Comparison of ENCODE assay signal across 8 cellular contexts in genomic region chr1:111570781-111571181, GRCh38. TPM values are rescaled to one million over a fixed set of nuclear protein-coding genes. Genes with fewer than 3 reads are reported as not detected.
DNase-seq lines count a peak whose midpoint lies in the region; ATAC-seq and TF ChIP-seq lines count a peak whose summit lies in the region.

No MANE protein-coding gene starts in this region.

- intact Hi-C loops in activated CD8-positive, alpha-beta T cell treated with anti-CD3 and anti-CD28 coated beads for 36 hours (cut with micrococcal nuclease), result no loop called here

- ATAC-seq in HG03520 (IDR thresholded peaks at IDR 0.05; ENCODE audit: unreplicated experiment) (peak; percentile 58), HG02870 (IDR thresholded peaks at IDR 0.05; ENCODE audit: unreplicated experiment) (no peak), HG02981 (IDR thresholded peaks at IDR 0.05; ENCODE audit: unreplicated experiment) (no peak), GM18520 (IDR thresholded peaks at IDR 0.05; ENCODE audit: unreplicated experiment) (no peak)
- ATAC-seq in activated CD8-positive, alpha-beta T cell treated with anti-CD3 and anti-CD28 coated beads for 36 hours, result peak; percentile 87

- CTCF ChIA-PET in activated CD8-positive, alpha-beta T cell treated with anti-CD3 and anti-CD28 coated beads for 36 hours (lab: Charles Lee), result interaction anchor here (0.7 to 2.4 kb wide), 12 partner anchors 8 to 143 kb away, joined by 3 to 8 read pairs (median 4); no protein-coding TSS in a partner anchor

- no peaks in the 10 kb centered on the region for H3K36me3 Mint-ChIP-seq in activated CD8-positive, alpha-beta T cell treated with anti-CD3 and anti-CD28 coated beads for 36 hours (ENCODE audit: low read depth)

- no peak overlapping the region for H3K27ac ChIP-seq in C4-2B

- peaks cover 14% of the 10 kb centered on the region for H3K4me1 Mint-ChIP-seq in activated CD8-positive, alpha-beta T cell treated with anti-CD3 and anti-CD28 coated beads for 36 hours (ENCODE audit: low read depth)

- POLR2A ChIA-PET in activated CD8-positive, alpha-beta T cell treated with anti-CD3 and anti-CD28 coated beads for 36 hours (lab: Charles Lee), result interaction anchor here (0.6 to 1.0 kb wide), 2 partner anchors 12 to 54 kb away, joined by 3 read pairs; no protein-coding TSS in a partner anchor

- no peaks in the 10 kb centered on the region for H3K27me3 Mint-ChIP-seq in activated CD8-positive, alpha-beta T cell treated with anti-CD3 and anti-CD28 coated beads for 36 hours

- DNase-seq in activated CD8-positive, alpha-beta T cell treated with anti-CD3 and anti-CD28 coated beads for 36 hours, result peak; percentile 71
- DNase-seq in germinal center (ENCODE audit: low spot score), result peak; percentile 41
- DNase-seq in stimulated activated CD8-positive, alpha-beta memory T cell treated with anti-CD3 and anti-CD28 coated beads, Interleukin-15, amount 100 ng/mL, for 4 hours (ENCODE audit: low read depth in 2 of 2), result peak; percentile 3 to 15

- no peaks in the 10 kb centered on the region for H3K9me3 Mint-ChIP-seq in activated CD8-positive, alpha-beta T cell treated with anti-CD3 and anti-CD28 coated beads for 36 hours

- peak overlapping the region; percentile 26 for H3K27ac Mint-ChIP-seq in activated CD8-positive, alpha-beta T cell treated with anti-CD3 and anti-CD28 coated beads for 36 hours

- H3K4me3 Mint-ChIP-seq in activated CD8-positive, alpha-beta T cell treated with anti-CD3 and anti-CD28 coated beads for 36 hours, result no peak overlapping the region

- peak; percentile 25; the same call in 1 of the 2 replicates for TF ChIP-seq CTCF in C4-2B (conservative IDR thresholded peaks at IDR 0.05)
- TF ChIP-seq CTCF in activated CD8-positive, alpha-beta T cell treated with anti-CD3 and anti-CD28 coated beads for 36 hours (IDR thresholded peaks at IDR 0.05), result peak; percentile 35

RNA-seq across cellular contexts. Expression of gene RAP1A, which starts 48.8 kb away (rescaled TPM):
- 100 to 1,000 TPM; 197 to 198 TPM for total RNA-seq in activated CD8-positive, alpha-beta T cell treated with anti-CD3 and anti-CD28 coated beads for 36 hours

Comparison
In these comparisons a context has a peak if more than half of its experiments do, and no peak if none do; other contexts are left out.
1. ATAC-seq: peak in HG03520 (single experiment) and activated CD8-positive, alpha-beta T cell treated with anti-CD3 and anti-CD28 coated beads for 36 hours (single experiment); none in HG02870 (single experiment), HG02981 (single experiment) and GM18520 (single experiment).
2. DNase-seq: peak in every context shown above with its lines; median percentile 71 in activated CD8-positive, alpha-beta T cell treated with anti-CD3 and anti-CD28 coated beads for 36 hours; 41 in germinal center; 9 in stimulated activated CD8-positive, alpha-beta memory T cell treated with anti-CD3 and anti-CD28 coated beads, Interleukin-15, amount 100 ng/mL, for 4 hours.